ENCODE assay signal across 8 cellular contexts in genomic region chr1:10032590-10033358, GRCh38. TPM values are rescaled to one million over a fixed set of nuclear protein-coding genes. Genes with fewer than 3 reads are reported as not detected.
A peak's percentile ranks its signal among the peaks of the same experiment; 100 is the strongest.
DNase-seq lines count a peak whose midpoint lies in the region; TF ChIP-seq lines count a peak whose summit lies in the region.

Gene UBE4B, plus strand, starts transcription at chr1:10032958. Its CDS starts 713 bp downstream, at chr1:10033671.

- DNase-seq in COLO829 (ENCODE audit: low spot score) (peak; percentile 95), GM20000 (ENCODE audit: low spot score) (peak; percentile 99), HT-29 (ENCODE audit: low spot score) (peak; percentile 98), medulla oblongata (ENCODE audit: extremely low spot score) (peak; percentile 99)
- peak; percentile 96 for DNase-seq in NK-92 treated with Interleukin-12 subunit alpha and Interleukin-12 subunit beta, amount 100 ng/mL, for 24 hours (lab: John Stamatoyannopoulos, UW)
- peak; percentile 98 for DNase-seq in activated CD8-positive, alpha-beta memory T cell treated with anti-CD3 and anti-CD28 coated beads for 24 hours
- DNase-seq in effector CD8-positive, alpha-beta T cell (lab: John Stamatoyannopoulos, UW): peak; percentile 97
- DNase-seq in stimulated activated CD8-positive, alpha-beta memory T cell treated with anti-CD3 and anti-CD28 coated beads, Interleukin-12 subunit alpha, Interleukin-12 subunit beta, amount 100 ng/mL, for 1 hour (ENCODE audit: low read depth): peak; percentile 97

- peak; percentile 86 for TF ChIP-seq CTCF in GM20000 (IDR thresholded peaks at IDR 0.05; ENCODE audit: extremely low read depth, missing control alignments)

RNA-seq across cellular contexts. Expression of gene UBE4B, which starts in this region (rescaled TPM):
- total RNA-seq in HT-29 (2014; rRNA removed; shearing (Covaris generic)): 35.4 and 41.1 TPM in 2 replicates

Comparison
In these comparisons a context has a peak if more than half of its experiments do, and no peak if none do; other contexts are left out.
1. Peak in every context shown above with its lines: DNase-seq.